Comparison of ENCODE assay signal across 13 cellular contexts in genomic region chr5:94241288-94241651, GRCh38.
A peak's percentile ranks its signal among the peaks of the same experiment; 100 is the strongest.
DNase-seq lines count a peak whose midpoint lies in the region; ATAC-seq, FAIRE-seq and TF ChIP-seq lines count a peak whose summit lies in the region.
"Had no signal": no experiment of that assay in that cellular context is flagged by ENCODE, and none has a peak within 500 bp of the region (broad histone marks: within the 10 kb centered on the region; RNA-seq: fewer than 3 reads in every experiment).

No MANE protein-coding gene starts in this region.

- in situ Hi-C loops in astrocyte of the spinal cord (cut with HindIII; ENCODE audit: low sequenced_read_pairs): no loop called here

- peaks cover 0 to 4% of the 10 kb centered on the region in 2 donors for H3K4me1 ChIP-seq in small intestine (ENCODE audit: control insufficient read depth in 2 of 2, insufficient read depth in 1 of 2, low read depth in 1 of 2, low read length in 1 of 2)
- H3K4me1 ChIP-seq: psoas muscle had no signal

- no peak for TF ChIP-seq CTCF in astrocyte of the spinal cord (IDR thresholded peaks at IDR 0.05; ENCODE audit: low read depth, low read length)

- no peak for ATAC-seq in HG03442 (IDR thresholded peaks at IDR 0.05; ENCODE audit: unreplicated experiment)
- ATAC-seq in HG02840 (IDR thresholded peaks at IDR 0.05; ENCODE audit: low FRiP score, unreplicated experiment): no peak

- no peaks in the 10 kb centered on the region for H3K36me3 ChIP-seq in small intestine (ENCODE audit: control insufficient read depth in 2 of 2, insufficient read depth in 2 of 2, low read length in 2 of 2)

- peak; percentile 58 for DNase-seq in astrocyte of the spinal cord (ENCODE audit: low read depth, low spot score)
- peak; percentile 76 for DNase-seq in kidney tubule cell (ENCODE audit: low spot score)
- DNase-seq in stimulated activated naive CD4-positive, alpha-beta T cell treated with Interleukin-2 at 50 U/mL for 16 hours (lab: John Stamatoyannopoulos, UW): no peak
- no peak for DNase-seq in small intestine
- DNase-seq: amygdala; effector memory CD4-positive, alpha-beta T cell; midbrain; NCI-H1417 treated with DMSO at 0.1 percent for 48 hours had no signal

- TF ChIP-seq EP300 in Ishikawa (IDR thresholded peaks at IDR 0.05; ENCODE audit: borderline replicate concordance): peak; percentile 98

- no peak for TF ChIP-seq RAD21 in Ishikawa (IDR thresholded peaks at IDR 0.05; ENCODE audit: low read depth)

- no peaks in the 10 kb centered on the region for H3K9me3 ChIP-seq in small intestine (ENCODE audit: control insufficient read depth, low read depth)
- H3K9me3 ChIP-seq: psoas muscle had no signal

- H3K4me3 ChIP-seq in astrocyte of the spinal cord (ENCODE audit: low read depth, low read length): no peak overlapping the region
- no peak overlapping the region for H3K4me3 ChIP-seq in small intestine (ENCODE audit: low read depth in 1 of 2, low read length in 2 of 2)
- H3K4me3 ChIP-seq: psoas muscle had no signal

- FAIRE-seq in small intestine (lab: Jason Lieb, UNC): no peak
- FAIRE-seq: D721Med had no signal

- no peak overlapping the region for H3K27ac ChIP-seq in small intestine (ENCODE audit: low read depth in 1 of 2, low read length in 1 of 2)
- H3K27ac ChIP-seq: psoas muscle had no signal

- WGBS in small intestine, 3 donors: 64 to 75% (median 66%) methylated on average over 3 of the region's 3 CpGs

- no peaks in the 10 kb centered on the region for H3K27me3 ChIP-seq in small intestine (ENCODE audit: control insufficient read depth in 2 of 2, insufficient read depth in 2 of 2, low read length in 2 of 2)

TF ChIP-seq in Ishikawa, 13 proteins besides CTCF, POLR2A, EP300 and RAD21:
- peak; percentile 96 for TF ChIP-seq FOXM1 (IDR thresholded peaks at IDR 0.05; ENCODE audit: borderline replicate concordance, low read depth)
- TF ChIP-seq REST (IDR thresholded peaks at IDR 0.05; ENCODE audit: low read depth): no peak
- no peak for TF ChIP-seq MAX (IDR thresholded peaks at IDR 0.05)
- no peak for TF ChIP-seq TAF1 (IDR thresholded peaks at IDR 0.05; ENCODE audit: low read depth)
- peak; percentile 91 for TF ChIP-seq NFIC (IDR thresholded peaks at IDR 0.05)
- TF ChIP-seq USF1 (IDR thresholded peaks at IDR 0.05): no peak
- peak; percentile 93 for TF ChIP-seq TCF12 (IDR thresholded peaks at IDR 0.05; ENCODE audit: low read depth)
- TF ChIP-seq CREB1 (IDR thresholded peaks at IDR 0.05; ENCODE audit: low read depth): no peak
- TF ChIP-seq CEBPB (IDR thresholded peaks at IDR 0.05): no peak
- TF ChIP-seq YY1 (IDR thresholded peaks at IDR 0.05; ENCODE audit: low read depth): peak; percentile 39; the same call in 1 of the 2 replicates
- TF ChIP-seq EGR1 (IDR thresholded peaks at IDR 0.05): no peak
- TF ChIP-seq TEAD4 (IDR thresholded peaks at IDR 0.05): peak; percentile 89
- no peak for TF ChIP-seq ZBTB7A (IDR thresholded peaks at IDR 0.05; ENCODE audit: low read depth)

Comparison
In these comparisons a context has a peak if more than half of its experiments do, and no peak if none do; other contexts are left out.
1. DNase-seq: peak in astrocyte of the spinal cord (single experiment) and kidney tubule cell (single experiment); none in stimulated activated naive CD4-positive, alpha-beta T cell treated with Interleukin-2 at 50 U/mL for 16 hours (single experiment) and small intestine (single experiment).